ENCODE assay signal across 12 cellular contexts in the genomic region with DNA sequence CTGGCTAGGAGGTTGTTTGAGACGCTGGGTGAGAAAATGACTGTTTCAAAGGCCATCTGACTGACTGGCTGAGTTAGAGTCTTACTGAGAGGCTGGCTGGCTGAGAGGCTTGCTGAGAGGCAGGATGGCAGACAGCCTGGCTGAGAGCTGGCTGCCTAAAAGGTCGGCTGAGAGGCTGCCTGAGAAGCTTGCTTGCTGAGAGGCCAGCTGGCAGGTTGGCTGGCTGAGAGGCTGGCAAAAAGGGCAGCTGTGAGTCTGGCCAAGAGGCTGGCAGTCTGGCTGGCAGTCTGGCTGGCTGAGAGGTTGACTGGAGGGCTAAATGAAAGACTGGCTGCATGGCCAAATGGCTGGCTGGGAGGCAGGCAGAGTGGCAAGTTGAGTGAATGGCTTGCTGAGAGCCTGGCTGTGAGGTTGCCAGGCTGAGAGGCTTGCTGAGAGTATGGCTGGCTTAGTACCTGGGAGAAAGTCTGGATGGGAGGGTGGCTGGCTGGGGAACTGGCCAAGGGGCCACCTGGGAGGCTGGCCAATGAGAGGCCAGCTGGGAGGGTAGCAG. TPM values are rescaled to one million over a fixed set of nuclear protein-coding genes. Genes with fewer than 3 reads are reported as not detected.
DNase-seq lines count a peak whose midpoint lies in the region; ATAC-seq and TF ChIP-seq lines count a peak whose summit lies in the region.
"Had no signal": no experiment of that assay in that cellular context is flagged by ENCODE, and none has a peak within 500 bp of the region (broad histone marks: within the 10 kb centered on the region; RNA-seq: fewer than 3 reads in every experiment).

No MANE protein-coding gene starts in this region.

- H3K36me3 ChIP-seq in left lung: no peaks in the 10 kb centered on the region
- H3K36me3 ChIP-seq in thoracic aorta: no peaks in the 10 kb centered on the region

- DNase-seq in NCI-H187 (lab: John Stamatoyannopoulos, UW) (peak; percentile 29 to 61), anterior cingulate cortex (lab: John Stamatoyannopoulos, UW) (peak in 48 of 58 donors; percentile 11 to 90 (median 59)), left lung (peak; percentile 59 to 63), thoracic aorta (ENCODE audit: low spot score) (no peak), GM19238 (ENCODE audit: insufficient read length, low spot score) (no peak), GF-D8 (lab: John Stamatoyannopoulos, UW) (no peak), SW480 (ENCODE audit: low spot score) (no peak), HFFc6 (no peak)
- DNase-seq: activated CD4-positive, alpha-beta T cell treated with anti-CD3 and anti-CD28 coated beads, Interleukin-2, amount 10 ng/mL, durations not matched to agents 7 days and 5 days; NCI-H69 had no signal

- peak; percentile 15 for ATAC-seq in left lung
- ATAC-seq in thoracic aorta (ENCODE audit: insufficient number of reproducible peaks, low FRiP score, low read depth): peak; percentile 31

- H3K9me3 ChIP-seq in left lung: no peaks in the 10 kb centered on the region
- H3K9me3 ChIP-seq in thoracic aorta: no peaks in the 10 kb centered on the region

- H3K36me3 Mint-ChIP-seq in HFFc6 (ENCODE audit: low read depth): peaks cover 20% of the 10 kb centered on the region
- H3K36me3 Mint-ChIP-seq: activated naive CD8-positive, alpha-beta T cell had no signal

- H3K27ac Mint-ChIP-seq in HFFc6: no peak overlapping the region
- H3K27ac Mint-ChIP-seq: activated CD4-positive, alpha-beta T cell treated with anti-CD3 and anti-CD28 coated beads, Interleukin-2, amount 10 ng/mL, durations not matched to agents 7 days and 5 days; activated naive CD8-positive, alpha-beta T cell; IgD-negative memory B cell had no signal

- intact Hi-C loops in left lung (cut with DNase I): no loop called here

- peaks cover 46% of the 10 kb centered on the region for H3K9me3 Mint-ChIP-seq in HFFc6
- H3K9me3 Mint-ChIP-seq: activated CD4-positive, alpha-beta T cell treated with anti-CD3 and anti-CD28 coated beads, Interleukin-2, amount 10 ng/mL, durations not matched to agents 7 days and 5 days; IgD-negative memory B cell had no signal

- H3K27ac ChIP-seq in left lung (peak overlapping the region in 1 of 2 donors; percentile 19), thoracic aorta (peak overlapping the region; percentile 94 to 99)

- no peaks in the 10 kb centered on the region for H3K4me1 Mint-ChIP-seq in HFFc6 (ENCODE audit: low read depth)
- H3K4me1 Mint-ChIP-seq: activated CD4-positive, alpha-beta T cell treated with anti-CD3 and anti-CD28 coated beads, Interleukin-2, amount 10 ng/mL, durations not matched to agents 7 days and 5 days had no signal

- peaks cover 8% of the 10 kb centered on the region for H3K27me3 Mint-ChIP-seq in HFFc6 (ENCODE audit: insufficient read depth)

- no peak overlapping the region for H3K4me3 ChIP-seq in left lung
- peak overlapping the region; percentile 59 for H3K4me3 ChIP-seq in thoracic aorta

- H3K27me3 ChIP-seq in left lung (no peaks in the 10 kb centered on the region), thoracic aorta (replicated peaks; ENCODE audit: insufficient read depth) (no peaks in the 10 kb centered on the region)

- H3K4me3 Mint-ChIP-seq in HFFc6: no peak overlapping the region
- H3K4me3 Mint-ChIP-seq: activated CD4-positive, alpha-beta T cell treated with anti-CD3 and anti-CD28 coated beads, Interleukin-2, amount 10 ng/mL, durations not matched to agents 7 days and 5 days; activated naive CD8-positive, alpha-beta T cell; IgD-negative memory B cell had no signal

- H3K4me1 ChIP-seq in left lung (peaks cover 2 to 4% of the 10 kb centered on the region in 2 donors), thoracic aorta (ENCODE audit: control insufficient read depth in 1 of 2, low read depth in 2 of 2) (peaks cover 2 to 58% of the 10 kb centered on the region in 2 donors)

- TF ChIP-seq CTCF in left lung (IDR thresholded peaks at IDR 0.05) (no peak), thoracic aorta (IDR thresholded peaks at IDR 0.05) (no peak), HFFc6 (IDR thresholded peaks at IDR 0.05) (no peak)

RNA-seq across cellular contexts. Expression of a gene that starts 35.3 kb away (rescaled TPM):
- total RNA-seq in left lung (not detected), thoracic aorta (not detected)
- total RNA-seq in HFFc6 (2021; fragmentation: NEBNext Ultra II Directional; extraction: Animal tissue kit (Norgen Biotek cat#: 25700)): not detected
- total RNA-seq: activated CD4-positive, alpha-beta T cell treated with anti-CD3 and anti-CD28 coated beads, Interleukin-2, amount 10 ng/mL, durations not matched to agents 7 days and 5 days had no signal

Comparison
In these comparisons a context has a peak if more than half of its experiments do, and no peak if none do; other contexts are left out.
1. DNase-seq: peak in NCI-H187 (2 of 2), anterior cingulate cortex (48 of 58) and left lung (2 of 2); none in thoracic aorta (single experiment), GM19238 (single experiment), GF-D8 (single experiment), SW480 (single experiment) and HFFc6 (single experiment).